19 cellular contexts compared by ENCODE assay signal in genomic region chr13:80048030-80048429, GRCh38.
DNase-seq lines count a peak whose midpoint lies in the region; ATAC-seq, FAIRE-seq and TF ChIP-seq lines count a peak whose summit lies in the region.
"Had no signal": no experiment of that assay in that cellular context is flagged by ENCODE, and none has a peak within 500 bp of the region (broad histone marks: within the 10 kb centered on the region; RNA-seq: fewer than 3 reads in every experiment).

No MANE protein-coding gene starts in this region.

- H2AFZ ChIP-seq in neural cell (ENCODE audit: low read depth, low read length) = no peak overlapping the region
- H2AFZ ChIP-seq: hepatocyte had no signal

- no peak for TF ChIP-seq RAD21 in neural cell (conservative IDR thresholded peaks at IDR 0.05)

- no peaks in the 10 kb centered on the region for H4K20me1 ChIP-seq in neural cell (ENCODE audit: insufficient read depth)

- no peaks in the 10 kb centered on the region for H3K9me3 ChIP-seq in neural cell (ENCODE audit: low read length)
- no peaks in the 10 kb centered on the region for H3K9me3 ChIP-seq in endodermal cell (ENCODE audit: control insufficient read depth, low read length)
- H3K9me3 ChIP-seq: mucosa of descending colon, neutrophil, SJSA1 had no signal

- no peak for ATAC-seq in natural killer cell
- no peak for ATAC-seq in natural killer cell treated with Interleukin-12 subunit alpha and Interleukin-12 subunit beta and Interleukin-15 and Interleukin-18, amount 100 ng/mL, for 72 hours

- H3K4me1 ChIP-seq in endodermal cell (ENCODE audit: control insufficient read depth, insufficient read depth, low read length) = no peaks in the 10 kb centered on the region

- H3K4me1 Mint-ChIP-seq in natural killer cell (peaks cover 18 to 21% of the 10 kb centered on the region in 2 donors), endodermal cell (peaks cover 4% of the 10 kb centered on the region)
- peaks cover 18% of the 10 kb centered on the region in 2 donors for H3K4me1 Mint-ChIP-seq in natural killer cell treated with Interleukin-12 subunit alpha and Interleukin-12 subunit beta and Interleukin-15 and Interleukin-18, amount 100 ng/mL, for 72 hours (ENCODE audit: low read depth in 2 of 2)

- H3K27ac Mint-ChIP-seq in natural killer cell = peak overlapping the region; percentile 10 to 24
- H3K27ac Mint-ChIP-seq in natural killer cell treated with Interleukin-12 subunit alpha and Interleukin-12 subunit beta and Interleukin-15 and Interleukin-18, amount 100 ng/mL, for 72 hours = no peak overlapping the region
- no peak overlapping the region for H3K27ac Mint-ChIP-seq in endodermal cell
- H3K27ac Mint-ChIP-seq: activated CD4-positive, alpha-beta T cell treated with anti-CD3 and anti-CD28 coated beads, Interleukin-2, amount 10 ng/mL, durations not matched to agents 7 days and 5 days; dendritic cell treated with granulocyte-macrophage colony-stimulating factor and Interleukin-4, amounts not matched to agents 40 ng/mL and 50 ng/mL, for 4 days; GM23338 had no signal

- H3K4me3 Mint-ChIP-seq in natural killer cell (no peak overlapping the region), endodermal cell (no peak overlapping the region)
- H3K4me3 Mint-ChIP-seq in natural killer cell treated with Interleukin-12 subunit alpha and Interleukin-12 subunit beta and Interleukin-15 and Interleukin-18, amount 100 ng/mL, for 72 hours = no peak overlapping the region
- H3K4me3 Mint-ChIP-seq: activated CD4-positive, alpha-beta T cell treated with anti-CD3 and anti-CD28 coated beads, Interleukin-2, amount 10 ng/mL, durations not matched to agents 7 days and 5 days; dendritic cell treated with granulocyte-macrophage colony-stimulating factor and Interleukin-4, amounts not matched to agents 40 ng/mL and 50 ng/mL, for 4 days; GM23338 had no signal

- no peak for TF ChIP-seq POLR2A in GM12892 (IDR thresholded peaks at IDR 0.05; ENCODE audit: low read depth, low read length)

- H3K4me2 ChIP-seq in neural cell (ENCODE audit: low read length) = peak overlapping the region; percentile 31
- H3K4me2 ChIP-seq: GM23338, hepatocyte had no signal

- H3K9me3 Mint-ChIP-seq in natural killer cell = no peaks in the 10 kb centered on the region
- H3K9me3 Mint-ChIP-seq in natural killer cell treated with Interleukin-12 subunit alpha and Interleukin-12 subunit beta and Interleukin-15 and Interleukin-18, amount 100 ng/mL, for 72 hours = no peaks in the 10 kb centered on the region
- no peaks in the 10 kb centered on the region for H3K9me3 Mint-ChIP-seq in endodermal cell
- H3K9me3 Mint-ChIP-seq: GM23338 had no signal

- no peak overlapping the region for H3K27ac ChIP-seq in neural cell (ENCODE audit: low read length)
- H3K27ac ChIP-seq in endodermal cell (ENCODE audit: low read depth, low read length) = no peak overlapping the region
- H3K27ac ChIP-seq: hepatocyte, HL-60, neutrophil, SJSA1 had no signal

- H3K27me3 Mint-ChIP-seq in natural killer cell (ENCODE audit: low read depth in 2 of 2) (no peaks in the 10 kb centered on the region), endodermal cell (ENCODE audit: insufficient read depth) (no peaks in the 10 kb centered on the region)
- H3K27me3 Mint-ChIP-seq in natural killer cell treated with Interleukin-12 subunit alpha and Interleukin-12 subunit beta and Interleukin-15 and Interleukin-18, amount 100 ng/mL, for 72 hours = no peaks in the 10 kb centered on the region
- H3K27me3 Mint-ChIP-seq: activated CD4-positive, alpha-beta T cell treated with anti-CD3 and anti-CD28 coated beads, Interleukin-2, amount 10 ng/mL, durations not matched to agents 7 days and 5 days had no signal

- no peaks in the 10 kb centered on the region for H3K36me3 ChIP-seq in neural cell (ENCODE audit: insufficient read depth, low read length)
- H3K36me3 ChIP-seq in endodermal cell (ENCODE audit: control insufficient read depth, insufficient read depth, low read length) = no peaks in the 10 kb centered on the region
- H3K36me3 ChIP-seq: neutrophil, SJSA1 had no signal

- H3K27me3 ChIP-seq in neural cell (ENCODE audit: insufficient read depth, low read depth, low read length) (no peaks in the 10 kb centered on the region), endodermal cell (ENCODE audit: control insufficient read depth, insufficient read depth, low read length, poor library complexity, severe bottlenecking) (no peaks in the 10 kb centered on the region)
- H3K27me3 ChIP-seq: hepatocyte, neutrophil, SJSA1 had no signal

- no peaks in the 10 kb centered on the region for H3F3A ChIP-seq in neural cell (ENCODE audit: insufficient read depth, low read length, poor library complexity, severe bottlenecking)

- FAIRE-seq in GM12892 (lab: Jason Lieb, UNC) = no peak
- FAIRE-seq: bronchial epithelial cell had no signal

- no peaks in the 10 kb centered on the region for H3K79me2 ChIP-seq in neural cell (replicated peaks; ENCODE audit: insufficient read depth, low read length)
- H3K79me2 ChIP-seq: hepatocyte had no signal

- H3K9me2 ChIP-seq in neural cell (ENCODE audit: insufficient read depth, low read length) = no peaks in the 10 kb centered on the region

- TF ChIP-seq EP300 in neural cell (conservative IDR thresholded peaks at IDR 0.05; ENCODE audit: poor library complexity, severe bottlenecking) = no peak

- WGBS in endodermal cell (ENCODE audit: insufficient coverage in 1 of 2, insufficient read length in 1 of 2), 2 experiments = 100% methylated on average over 1 of the region's 1 CpG

- H3K36me3 Mint-ChIP-seq in natural killer cell (no peaks in the 10 kb centered on the region), endodermal cell (ENCODE audit: low read depth) (no peaks in the 10 kb centered on the region)
- no peaks in the 10 kb centered on the region for H3K36me3 Mint-ChIP-seq in natural killer cell treated with Interleukin-12 subunit alpha and Interleukin-12 subunit beta and Interleukin-15 and Interleukin-18, amount 100 ng/mL, for 72 hours

- no peak for TF ChIP-seq CTCF in natural killer cell (IDR thresholded peaks at IDR 0.05)
- no peak for TF ChIP-seq CTCF in astrocyte of the spinal cord (IDR thresholded peaks at IDR 0.05; ENCODE audit: low read depth, low read length)
- TF ChIP-seq CTCF in neural cell (IDR thresholded peaks at IDR 0.05; ENCODE audit: poor library complexity, severe bottlenecking) = no peak
- TF ChIP-seq CTCF in endodermal cell (conservative IDR thresholded peaks at IDR 0.05) = no peak

- in situ Hi-C loops in astrocyte of the spinal cord (cut with HindIII; ENCODE audit: low sequenced_read_pairs) = no loop called here

- H3K4me3 ChIP-seq in astrocyte of the spinal cord (ENCODE audit: low read depth, low read length) (no peak overlapping the region), neural cell (ENCODE audit: low read length) (no peak overlapping the region), endodermal cell (ENCODE audit: low read length) (no peak overlapping the region)
- H3K4me3 ChIP-seq: GM23338, hepatocyte, mucosa of descending colon, SJSA1 had no signal

- intact Hi-C loops in natural killer cell (cut with micrococcal nuclease) = no loop called here

- H3K9ac ChIP-seq in neural cell (ENCODE audit: low read length) = no peak overlapping the region
- H3K9ac ChIP-seq in endodermal cell (ENCODE audit: extremely low read depth, low read length, poor library complexity, severe bottlenecking) = no peak overlapping the region

- DNase-seq in natural killer cell = no peak
- DNase-seq in natural killer cell treated with Interleukin-12 subunit alpha and Interleukin-12 subunit beta and Interleukin-15 and Interleukin-18, amount 100 ng/mL, for 72 hours (ENCODE audit: low spot score) = no peak
- DNase-seq in astrocyte of the spinal cord (ENCODE audit: low read depth, low spot score) = peak; percentile 23
- no peak for DNase-seq in GM12892 (ENCODE audit: insufficient read length)
- DNase-seq in activated effector memory CD4-positive, alpha-beta T cell treated with anti-CD3 and anti-CD28 coated beads, Interleukin-2, amount 50 U/mL, for 16 hours = no peak
- no peak for DNase-seq in activated naive CD4-positive, alpha-beta T cell treated with Interleukin-2 at 50 U/mL for 16 hours
- DNase-seq in endodermal cell = no peak
- DNase-seq: activated effector memory CD4-positive, alpha-beta T cell treated with Interleukin-2 at 50 U/mL for 16 hours; NCI-H2081 treated with DMSO at 0.1 percent for 48 hours had no signal

TF ChIP-seq in neural cell, 6 proteins besides CTCF, POLR2A, EP300 and RAD21:
- TF ChIP-seq TAF1 (IDR thresholded peaks at IDR 0.05; ENCODE audit: low read depth) (no peak), POLR2AphosphoS5 (IDR thresholded peaks at IDR 0.05) (no peak), SMC3 (conservative IDR thresholded peaks at IDR 0.05; ENCODE audit: poor library complexity) (no peak), MXI1 (conservative IDR thresholded peaks at IDR 0.05; ENCODE audit: poor library complexity, severe bottlenecking) (no peak), EZH2 (IDR thresholded peaks at IDR 0.05; ENCODE audit: borderline replicate concordance, insufficient read depth, low read length, poor library complexity, severe bottlenecking) (no peak), REST (IDR thresholded peaks at IDR 0.05; ENCODE audit: borderline replicate concordance) (no peak)

Comparison
In these comparisons a context has a peak if more than half of its experiments do, and no peak if none do; other contexts are left out.
1. H3K27ac Mint-ChIP-seq: peak in natural killer cell (2 of 2); none in natural killer cell treated with Interleukin-12 subunit alpha and Interleukin-12 subunit beta and Interleukin-15 and Interleukin-18, amount 100 ng/mL, for 72 hours (0 of 2) and endodermal cell (single experiment).